ENCODE assay signal across 15 cellular contexts in genomic region chr9:130197386-130197785, GRCh38.
"Had no signal": no experiment of that assay in that cellular context is flagged by ENCODE, and none has a peak within 500 bp of the region (broad histone marks: within the 10 kb centered on the region; RNA-seq: fewer than 3 reads in every experiment).

No MANE protein-coding gene starts in this region.

- H3K27ac ChIP-seq: epithelial cell of prostate, left ventricle myocardium inferior had no signal

- FAIRE-seq: keratinocyte had no signal

- H3K4me3 ChIP-seq: left ventricle myocardium inferior had no signal

- H3K36me3 ChIP-seq: left ventricle myocardium inferior had no signal

- H3K9me3 ChIP-seq: left ventricle myocardium inferior had no signal

- ATAC-seq: activated naive CD8-positive, alpha-beta T cell treated with anti-CD3 and anti-CD28 coated beads, Interleukin-2, amount 50 U/mL, for 24 hours; activated T-helper 17 cell treated with anti-CD3 and anti-CD28 coated beads, Interleukin-2, amount 50 U/mL, for 72 hours; effector memory CD8-positive, alpha-beta T cell; natural killer cell had no signal

- DNase-seq: activated CD4-positive, CD25-positive, alpha-beta regulatory T cell treated with anti-CD3 and anti-CD28 coated beads, Interleukin-2, amount 50 U/mL, for 72 hours; activated naive CD4-positive, alpha-beta T cell treated with anti-CD3 and anti-CD28 coated beads for 36 hours; activated naive CD8-positive, alpha-beta T cell treated with anti-CD3 and anti-CD28 coated beads, Interleukin-2, amount 50 U/mL, for 24 hours; activated T-cell treated with anti-CD3 and anti-CD28 coated beads for 4 hours; effector memory CD8-positive, alpha-beta T cell; hippocampal formation; left ventricle myocardium inferior; natural killer cell; posterior cingulate gyrus; stimulated activated CD4-positive, alpha-beta T cell treated with anti-CD3 and anti-CD28 coated beads, Interleukin-2, amount 100 ng/mL, for 48 hours; stimulated activated naive CD4-positive, alpha-beta T cell; T-helper 1 cell had no signal
